1 cellular context compared by ENCODE assay signal in genomic region chr9:124854161-124854560, GRCh38.
TF ChIP-seq lines count a peak whose summit lies in the region.

No MANE protein-coding gene starts in this region.

TF ChIP-seq in H1, 55 proteins besides CTCF, POLR2A, EP300 and RAD21:
- no peak for TF ChIP-seq SP2 (IDR thresholded peaks at IDR 0.05; ENCODE audit: low read length)
- TF ChIP-seq PHF8 (conservative IDR thresholded peaks at IDR 0.05; ENCODE audit: low read depth, low read length) = no peak
- TF ChIP-seq ATF2 (IDR thresholded peaks at IDR 0.05; ENCODE audit: low read length) = no peak
- no peak for TF ChIP-seq POLR2AphosphoS5 (IDR thresholded peaks at IDR 0.05; ENCODE audit: low read depth, low read length)
- TF ChIP-seq TBP (IDR thresholded peaks at IDR 0.05; ENCODE audit: low read depth, low read length) = no peak
- no peak for TF ChIP-seq RFX5 (IDR thresholded peaks at IDR 0.05; ENCODE audit: borderline replicate concordance, low read depth, low read length)
- no peak for TF ChIP-seq SP1 (IDR thresholded peaks at IDR 0.05; ENCODE audit: low read depth, low read length)
- TF ChIP-seq SIRT6 (IDR thresholded peaks at IDR 0.05; ENCODE audit: low read length) = no peak
- TF ChIP-seq SIX5 (IDR thresholded peaks at IDR 0.05; ENCODE audit: low read depth, low read length) = no peak
- TF ChIP-seq CBX8 (IDR thresholded peaks at IDR 0.05; ENCODE audit: borderline replicate concordance, low read depth, low read length) = no peak
- TF ChIP-seq CREB1 (IDR thresholded peaks at IDR 0.05) = no peak
- TF ChIP-seq RBBP5 (IDR thresholded peaks at IDR 0.05; ENCODE audit: borderline replicate concordance, low read depth, low read length) = no peak
- no peak for TF ChIP-seq CHD2 (IDR thresholded peaks at IDR 0.05; ENCODE audit: low read length)
- no peak for TF ChIP-seq POU5F1 (IDR thresholded peaks at IDR 0.05; ENCODE audit: low read depth, low read length)
- TF ChIP-seq ZNF274 (IDR thresholded peaks at IDR 0.05; ENCODE audit: borderline replicate concordance, extremely low read depth, low read length) = no peak
- TF ChIP-seq BCL11A (IDR thresholded peaks at IDR 0.05; ENCODE audit: low read depth in 2 of 2, low read length in 2 of 2) = no peak
- no peak for TF ChIP-seq EGR1 (IDR thresholded peaks at IDR 0.05; ENCODE audit: borderline replicate concordance, low read depth, low read length)
TF ChIP-seq in H1: peak in this region for 0.
